In the genomic region with DNA sequence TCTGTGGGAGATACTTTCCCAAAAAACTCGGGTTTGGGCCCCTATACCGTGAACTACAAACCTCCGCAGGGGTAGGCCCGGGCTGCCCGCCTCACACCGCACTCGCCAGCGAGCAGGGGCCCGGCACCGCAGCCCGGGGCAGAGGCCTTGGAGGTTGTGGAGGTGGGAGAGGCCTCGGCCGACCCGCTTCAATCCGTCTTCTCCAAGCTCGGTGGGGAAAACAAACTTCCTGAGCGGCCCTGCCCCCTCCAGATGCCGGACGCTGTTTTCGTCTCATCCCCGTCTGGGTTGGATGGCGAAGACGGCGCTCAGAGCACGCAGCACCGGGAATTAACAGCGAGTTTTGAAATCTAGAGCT, we compare ENCODE assay signal across 8 cellular contexts. TPM values are rescaled to one million over a fixed set of nuclear protein-coding genes. Genes with fewer than 3 reads are reported as not detected.
DNase-seq lines count a peak whose midpoint lies in the region; ATAC-seq, FAIRE-seq and TF ChIP-seq lines count a peak whose summit lies in the region.

No MANE protein-coding gene starts in this region.

- peak; percentile 12 to 25 for ATAC-seq in activated T-cell treated with anti-CD3 and anti-CD28 coated beads, Interleukin-2, amount 50 U/mL, for 4 hours
- ATAC-seq in foreskin keratinocyte: peak; percentile 35
- peak in 3 of 4 donors; percentile 24 to 46 (median 27) for ATAC-seq in pancreas

- H3K9me3 ChIP-seq in GM23248 (ENCODE audit: low read depth) (no peaks in the 10 kb centered on the region), pancreas (no peaks in the 10 kb centered on the region)

- TF ChIP-seq CTCF in GM12865 (IDR thresholded peaks at IDR 0.05; ENCODE audit: insufficient read depth, low read depth, low read length, missing control alignments) (no peak), foreskin keratinocyte (conservative IDR thresholded peaks at IDR 0.05) (no peak), pancreas (IDR thresholded peaks at IDR 0.05) (no peak)

- intact Hi-C loops in pancreas (cut with DNase I): no loop called here

- H3K4me3 Mint-ChIP-seq in activated T-cell treated with anti-CD3 and anti-CD28 coated beads, Interleukin-2, amount 50 U/mL, for 4 hours: peak overlapping the region; percentile 85

- FAIRE-seq in pancreas (lab: Jason Lieb, UNC): no peak

- H3K79me2 ChIP-seq in GM23248 (ENCODE audit: insufficient read depth): peaks cover 32% of the 10 kb centered on the region

- DNase-seq in GM12865 (ENCODE audit: low read depth): no peak
- DNase-seq in GM23248: peak; percentile 69
- DNase-seq in Jurkat, Clone E6-1 (ENCODE audit: low read depth, low spot score): no peak
- DNase-seq in activated T-cell treated with anti-CD3 and anti-CD28 coated beads, Interleukin-2, amount 50 U/mL, for 4 hours: peak; percentile 13
- no peak for DNase-seq in foreskin keratinocyte
- peak in 2 of 6 donors; percentile 17 to 62 for DNase-seq in pancreas
- DNase-seq in OCI-M2 (lab: John Stamatoyannopoulos, UW; ENCODE audit: unreplicated experiment): no peak
- no peak for DNase-seq in NOMO-1 (lab: John Stamatoyannopoulos, UW; ENCODE audit: unreplicated experiment in 2 of 2)

- H3K27me3 ChIP-seq in GM23248 (replicated peaks; ENCODE audit: insufficient read depth): no peaks in the 10 kb centered on the region
- H3K27me3 ChIP-seq in foreskin keratinocyte: no peaks in the 10 kb centered on the region
- H3K27me3 ChIP-seq in pancreas: peaks cover 0 to 4% (median 0%) of the 10 kb centered on the region in 4 donors

- peaks cover 13% of the 10 kb centered on the region for H3K4me1 ChIP-seq in GM23248 (ENCODE audit: insufficient read depth)
- H3K4me1 ChIP-seq in foreskin keratinocyte: peaks cover 15% of the 10 kb centered on the region
- H3K4me1 ChIP-seq in pancreas: no peaks in the 10 kb centered on the region

- peak overlapping the region; percentile 84 for H3K27ac ChIP-seq in GM23248
- peak overlapping the region; percentile 60 for H3K27ac ChIP-seq in foreskin keratinocyte
- H3K27ac ChIP-seq in pancreas: peak overlapping the region in 2 of 4 donors; percentile 52 to 70

- peaks cover 52% of the 10 kb centered on the region for H3K4me1 Mint-ChIP-seq in activated T-cell treated with anti-CD3 and anti-CD28 coated beads, Interleukin-2, amount 50 U/mL, for 4 hours (ENCODE audit: low read depth)

- no peaks in the 10 kb centered on the region for H3K9me2 ChIP-seq in GM23248 (ENCODE audit: insufficient read depth)

- in situ Hi-C loops in GM23248 (cut with MboI): no loop called here

- peaks cover 9% of the 10 kb centered on the region for H3K36me3 Mint-ChIP-seq in activated T-cell treated with anti-CD3 and anti-CD28 coated beads, Interleukin-2, amount 50 U/mL, for 4 hours (ENCODE audit: insufficient read depth)

- H4K20me1 ChIP-seq in GM23248 (ENCODE audit: insufficient read depth): no peaks in the 10 kb centered on the region

- peak overlapping the region; percentile 86 for H3K4me2 ChIP-seq in GM23248 (ENCODE audit: unreplicated experiment)

- H3K27me3 Mint-ChIP-seq in activated T-cell treated with anti-CD3 and anti-CD28 coated beads, Interleukin-2, amount 50 U/mL, for 4 hours (ENCODE audit: low read depth): no peaks in the 10 kb centered on the region

- WGBS in GM23248 (ENCODE audit: low coverage in 1 of 2, low lambda C conversion rate in 2 of 2, missing lambda C conversion rate in 2 of 2), 2 experiments: 2% methylated on average over 27 of the region's 27 CpGs
- WGBS in pancreas, 2 donors: 16 to 18% methylated on average over 27 of the region's 27 CpGs

- H3K9me3 Mint-ChIP-seq in activated T-cell treated with anti-CD3 and anti-CD28 coated beads, Interleukin-2, amount 50 U/mL, for 4 hours: no peaks in the 10 kb centered on the region

- peak overlapping the region; percentile 91 for H3K9ac ChIP-seq in GM23248

- peaks cover 32% of the 10 kb centered on the region for H3F3A ChIP-seq in GM23248 (ENCODE audit: insufficient read depth)

- peak overlapping the region; percentile 59 for H3K4me3 ChIP-seq in GM12865 (ENCODE audit: low read depth, low read length)
- H3K4me3 ChIP-seq in GM23248: peak overlapping the region; percentile 83
- H3K4me3 ChIP-seq in Jurkat, Clone E6-1 (ENCODE audit: low read length): peak overlapping the region; percentile 81
- peak overlapping the region; percentile 21 to 76 (median 46) for H3K4me3 ChIP-seq in pancreas

- H3K36me3 ChIP-seq in GM23248 (ENCODE audit: low read depth): no peaks in the 10 kb centered on the region
- no peaks in the 10 kb centered on the region for H3K36me3 ChIP-seq in pancreas

- H2AFZ ChIP-seq in GM23248: peak overlapping the region; percentile 94

RNA-seq across cellular contexts. Expression of gene MCUB, which starts 0.4 kb away (rescaled TPM):
- 34.1 and 52.6 TPM in 2 replicates for total RNA-seq in GM23248 (2014; rRNA removed; shearing (Covaris generic))
- 30.1 and 32.9 TPM in 2 replicates for polyA plus RNA-seq in GM23248 (2016; fragmentation: Nextera tagmentation; extraction: Ambion mirVana)
- polyA plus RNA-seq in Jurkat, Clone E6-1 (2012; ENCODE audit: insufficient read depth, insufficient read length): 62.9 TPM
- total RNA-seq in activated T-cell treated with anti-CD3 and anti-CD28 coated beads, Interleukin-2, amount 50 U/mL, for 4 hours: 10 to 100 TPM; 52.2 to 74.7 (median 62.0) TPM
- 20.7 and 20.9 TPM in 2 replicates for total RNA-seq in foreskin keratinocyte
- polyA plus RNA-seq in foreskin keratinocyte: 20.6 and 21.6 TPM in 2 replicates
- 1 to 10 TPM in 5 of 6 donors, under 1 TPM in 1; 0.88 to 6.5 (median 2.2) TPM for total RNA-seq in pancreas
- 1 to 10 TPM; 2.7 to 6.4 TPM for polyA plus RNA-seq in pancreas

Comparison
In these comparisons a context has a peak if more than half of its experiments do, and no peak if none do; other contexts are left out.
1. DNase-seq: peak in GM23248 (single experiment) and activated T-cell treated with anti-CD3 and anti-CD28 coated beads, Interleukin-2, amount 50 U/mL, for 4 hours (single experiment); none in GM12865 (single experiment), Jurkat, Clone E6-1 (single experiment), foreskin keratinocyte (0 of 2), OCI-M2 (single experiment) and NOMO-1 (0 of 2).
2. Peak in every context shown above with its lines, with median percentiles within 50 percentile points of each other: H3K4me3 ChIP-seq and ATAC-seq.